ENCODE assay signal across 1 cellular context in genomic region chr14:69133206-69134125, GRCh38.
TF ChIP-seq lines count a peak whose summit lies in the region.

No MANE protein-coding gene starts in this region.

TF ChIP-seq in K562, 482 proteins besides CTCF, POLR2A, EP300 and RAD21 (continued from another document and continues in another):
- TF ChIP-seq CUX1 (CRISPR knock-in tag; IDR thresholded peaks at IDR 0.05), result no peak
- TF ChIP-seq XRCC4 (IDR thresholded peaks at IDR 0.05; ENCODE audit: extremely low read depth, insufficient read depth, insufficient read length), result no peak
- TF ChIP-seq PTRF (tag; IDR thresholded peaks at IDR 0.05), result no peak
- TF ChIP-seq HNRNPH1 (optimal IDR thresholded peaks at IDR 0.05; ENCODE audit: low read depth, low read length), result no peak
- no peak for TF ChIP-seq BHLHE40 (IDR thresholded peaks at IDR 0.05; ENCODE audit: low read length)
- no peak for TF ChIP-seq RHOXF2B (CRISPR knock-in tag; conservative IDR thresholded peaks at IDR 0.05)
- no peak for TF ChIP-seq HLTF (IDR thresholded peaks at IDR 0.05)
- TF ChIP-seq PBX2 (CRISPR knock-in tag; IDR thresholded peaks at IDR 0.05; ENCODE audit: low read depth), result no peak
- peak; percentile 38; the same call in 1 of the 2 replicates for TF ChIP-seq PBX2 (tag; conservative IDR thresholded peaks at IDR 0.05; ENCODE audit: low read depth)
- TF ChIP-seq FOXK1 (CRISPR knock-in tag; IDR thresholded peaks at IDR 0.05; ENCODE audit: borderline replicate concordance), result no peak
- peak; percentile 86 for TF ChIP-seq ATF4 (CRISPR knock-in tag; IDR thresholded peaks at IDR 0.05)
- TF ChIP-seq ZNF398 (CRISPR knock-in tag; IDR thresholded peaks at IDR 0.05), result no peak
- no peak for TF ChIP-seq ZNF583 (CRISPR knock-in tag; IDR thresholded peaks at IDR 0.05)
- TF ChIP-seq ZNF507 (tag; conservative IDR thresholded peaks at IDR 0.05), result no peak
- no peak for TF ChIP-seq ZNF445 (CRISPR knock-in tag; IDR thresholded peaks at IDR 0.05; ENCODE audit: low read depth)
- TF ChIP-seq EGR1 (conservative IDR thresholded peaks at IDR 0.05), result no peak
- no peak for TF ChIP-seq ARID4B (CRISPR knock-in tag; IDR thresholded peaks at IDR 0.05)
- TF ChIP-seq ZNF561 (CRISPR knock-in tag; conservative IDR thresholded peaks at IDR 0.05), result no peak
- no peak for TF ChIP-seq NFYB (IDR thresholded peaks at IDR 0.05; ENCODE audit: extremely low read depth, insufficient read length)
- TF ChIP-seq DPF2 (IDR thresholded peaks at IDR 0.05), result peak; percentile 63
- no peak for TF ChIP-seq BRF2 (IDR thresholded peaks at IDR 0.05; ENCODE audit: borderline replicate concordance, insufficient read depth, insufficient read length)
- no peak for TF ChIP-seq HMGN3 (IDR thresholded peaks at IDR 0.05; ENCODE audit: borderline replicate concordance, extremely low read depth, insufficient read length, low read depth, low read length)
- no peak for TF ChIP-seq SIRT6 (IDR thresholded peaks at IDR 0.05; ENCODE audit: low read depth, low read length)
- TF ChIP-seq JUND (IDR thresholded peaks at IDR 0.05; ENCODE audit: borderline replicate concordance, low read depth, low read length), result peak; percentile 87
- TF ChIP-seq JUND (tag; IDR thresholded peaks at IDR 0.05; ENCODE audit: borderline replicate concordance, low read depth, low read length), result peak; percentile 78; the same call in 2 of the 3 replicates
- no peak for TF ChIP-seq ZFP36 (IDR thresholded peaks at IDR 0.05; ENCODE audit: low read depth, low read length, partially characterized antibody)
- peak; percentile 86; the same call in 1 of the 2 replicates for TF ChIP-seq ZEB2 (IDR thresholded peaks at IDR 0.05)
- no peak for TF ChIP-seq CBFB (CRISPR knock-in tag; IDR thresholded peaks at IDR 0.05)
- no peak for TF ChIP-seq TRIM24 (IDR thresholded peaks at IDR 0.05)
- peak; percentile 35; the same call in 1 of the 2 replicates for TF ChIP-seq TAL1 (IDR thresholded peaks at IDR 0.05)
- peak; percentile 81 for TF ChIP-seq LCOR (CRISPR knock-in tag; IDR thresholded peaks at IDR 0.05)
- TF ChIP-seq FOS (IDR thresholded peaks at IDR 0.05; ENCODE audit: extremely low read depth, insufficient read length), result peak; percentile 20
- TF ChIP-seq THRAP3 (IDR thresholded peaks at IDR 0.05; ENCODE audit: borderline replicate concordance), result no peak
- TF ChIP-seq NFIX (CRISPR knock-in tag; IDR thresholded peaks at IDR 0.05; ENCODE audit: low read depth), result no peak
- TF ChIP-seq PRDM10 (IDR thresholded peaks at IDR 0.05; ENCODE audit: partially characterized antibody), result no peak
- no peak for TF ChIP-seq MBD1 (CRISPR knock-in tag; IDR thresholded peaks at IDR 0.05)
